1 cellular context compared by ENCODE assay signal in the genomic region with DNA sequence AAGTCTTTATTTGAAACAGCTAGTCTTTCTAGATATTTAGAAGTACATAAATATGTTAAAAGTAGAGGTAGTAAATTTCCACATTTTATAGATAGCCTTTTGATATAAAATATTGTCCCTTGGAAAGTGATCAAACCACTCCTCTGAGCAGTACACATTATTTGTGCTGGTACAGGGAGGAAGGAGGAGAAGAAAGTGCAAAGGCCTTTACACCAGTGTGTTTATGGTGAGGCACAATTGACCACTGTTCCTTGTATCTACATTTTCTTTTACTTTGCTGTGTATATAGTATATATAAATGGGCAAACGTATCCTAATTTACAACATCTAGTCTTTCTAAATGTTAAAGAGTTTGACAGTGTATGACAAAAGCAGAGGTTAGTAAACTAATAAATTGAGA.
TF ChIP-seq lines count a peak whose summit lies in the region.

No MANE protein-coding gene starts in this region.

TF ChIP-seq in GM12878, 131 proteins besides CTCF, POLR2A, EP300 and RAD21:
- TF ChIP-seq GABPA (IDR thresholded peaks at IDR 0.05; ENCODE audit: low read depth) = no peak
- no peak for TF ChIP-seq SIX5 (IDR thresholded peaks at IDR 0.05; ENCODE audit: low read depth, low read length, severe bottlenecking)
- TF ChIP-seq SIN3A (IDR thresholded peaks at IDR 0.05; ENCODE audit: low read depth, low read length) = no peak
- TF ChIP-seq CREM (IDR thresholded peaks at IDR 0.05; ENCODE audit: low read depth) = no peak
- no peak for TF ChIP-seq KDM1A (IDR thresholded peaks at IDR 0.05; ENCODE audit: borderline replicate concordance)
- TF ChIP-seq NR2F1 (conservative IDR thresholded peaks at IDR 0.05) = no peak
- no peak for TF ChIP-seq SREBF1 (IDR thresholded peaks at IDR 0.05; ENCODE audit: low read length)
